ENCODE assay signal across 9 cellular contexts in the genomic region with DNA sequence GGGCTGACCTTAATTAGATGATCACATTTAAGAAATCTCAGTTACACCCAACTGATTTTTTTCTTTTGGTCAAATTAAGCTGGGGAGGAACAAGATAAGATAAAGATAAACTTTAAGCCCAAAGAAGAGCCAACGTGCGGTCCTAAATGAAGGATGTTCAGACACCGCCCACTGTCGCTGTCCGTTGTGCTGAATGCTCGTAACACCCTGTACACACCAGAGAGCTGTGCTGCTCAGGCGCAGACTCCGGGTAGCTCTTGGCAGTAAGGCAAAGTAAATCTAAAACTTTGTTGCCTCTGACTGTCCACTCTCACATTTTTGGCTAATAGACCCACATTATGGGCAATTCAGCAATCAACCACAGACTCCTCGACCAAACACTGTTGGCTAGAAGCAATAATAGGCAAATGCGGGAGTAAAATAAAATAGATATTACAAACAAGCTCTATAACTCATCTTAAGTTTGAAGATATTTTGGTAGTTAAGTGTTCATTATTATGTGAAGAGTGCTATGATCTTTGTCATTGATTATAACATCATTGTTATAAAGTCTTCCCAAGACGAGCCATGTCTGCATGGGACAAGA. TPM values are rescaled to one million over a fixed set of nuclear protein-coding genes. Genes with fewer than 3 reads are reported as not detected.
A peak's percentile ranks its signal among the peaks of the same experiment; 100 is the strongest.
DNase-seq lines count a peak whose midpoint lies in the region; ATAC-seq and TF ChIP-seq lines count a peak whose summit lies in the region.
"Had no signal": no experiment of that assay in that cellular context is flagged by ENCODE, and none has a peak within 500 bp of the region (broad histone marks: within the 10 kb centered on the region; RNA-seq: fewer than 3 reads in every experiment).

No MANE protein-coding gene starts in this region.

- H3K9ac ChIP-seq in mammary epithelial cell (ENCODE audit: insufficient read depth, low read length), result no peak overlapping the region
- no peak overlapping the region for H3K9ac ChIP-seq in neural cell (ENCODE audit: low read length)

- DNase-seq in DMS 273 (lab: John Stamatoyannopoulos, UW; ENCODE audit: unreplicated experiment) (peak; percentile 33), DMS 273 treated with DMSO at 0.1 percent for 48 hours (lab: John Stamatoyannopoulos, UW) (no peak), NCI-H2227 (lab: John Stamatoyannopoulos, UW; ENCODE audit: unreplicated experiment) (peak; percentile 22), mammary epithelial cell (peak; percentile 35), NCI-H510A treated with DMSO at 0.1 percent for 48 hours (lab: John Stamatoyannopoulos, UW) (no peak), NCI-H82 (lab: John Stamatoyannopoulos, UW) (no peak)

- WGBS in mammary epithelial cell (ENCODE audit: low coverage, missing lambda C conversion rate), result 54% methylated on average over 11 of the region's 11 CpGs

- no peak for ATAC-seq in GM19467 (IDR thresholded peaks at IDR 0.05; ENCODE audit: unreplicated experiment)

- TF ChIP-seq RAD21 in neural cell (conservative IDR thresholded peaks at IDR 0.05), result no peak

- TF ChIP-seq CTCF in mammary epithelial cell (conservative IDR thresholded peaks at IDR 0.05 in 1 of 2, IDR thresholded peaks at IDR 0.05 in 1 of 2; ENCODE audit: extremely low read depth in 1 of 2, insufficient read depth in 1 of 2, low read depth in 1 of 2, low read length in 2 of 2) (no peak), neural cell (IDR thresholded peaks at IDR 0.05; ENCODE audit: poor library complexity, severe bottlenecking) (no peak)

- no peak overlapping the region for H3K4me2 ChIP-seq in mammary epithelial cell (ENCODE audit: insufficient read depth, low read depth, low read length)
- no peak overlapping the region for H3K4me2 ChIP-seq in neural cell (ENCODE audit: low read length)

- in situ Hi-C loops in mammary epithelial cell (cut with MboI; ENCODE audit: low sequenced_read_pairs in 2 of 2), result no loop called here

- H3K27me3 ChIP-seq in mammary epithelial cell (ENCODE audit: insufficient read depth, low read length) (no peaks in the 10 kb centered on the region), neural cell (ENCODE audit: insufficient read depth, low read depth, low read length) (no peaks in the 10 kb centered on the region)

- H3K79me2 ChIP-seq in mammary epithelial cell (ENCODE audit: insufficient read depth, low read length), result no peaks in the 10 kb centered on the region
- no peaks in the 10 kb centered on the region for H3K79me2 ChIP-seq in neural cell (replicated peaks; ENCODE audit: insufficient read depth, low read length)

- H4K20me1 ChIP-seq in mammary epithelial cell (ENCODE audit: insufficient read depth, low read length) (no peaks in the 10 kb centered on the region), neural cell (ENCODE audit: insufficient read depth) (no peaks in the 10 kb centered on the region)

- H3K36me3 ChIP-seq in mammary epithelial cell (ENCODE audit: insufficient read depth, low read length) (no peaks in the 10 kb centered on the region), neural cell (ENCODE audit: insufficient read depth, low read length) (no peaks in the 10 kb centered on the region)

- no TSS peak for BruUV-seq in mammary epithelial cell (replicated peaks; lab: Mats Ljungman, UMichigan)

- H3K9me3 ChIP-seq in mammary epithelial cell (replicated peaks; ENCODE audit: insufficient read depth, low read length) (no peaks in the 10 kb centered on the region), neural cell (ENCODE audit: low read length) (no peaks in the 10 kb centered on the region)

- CTCF ChIA-PET in mammary epithelial cell (lab: Charles Lee; ENCODE audit: low non-redundant PET), result no interaction called here

- H3K4me3 ChIP-seq in mammary epithelial cell (replicated peaks in 1 of 3; ENCODE audit: insufficient read depth in 1 of 3, low read depth in 2 of 3, low read length in 3 of 3), result no peak overlapping the region
- no peak overlapping the region for H3K4me3 ChIP-seq in neural cell (ENCODE audit: low read length)

- intact Hi-C loops in mammary epithelial cell (cut with micrococcal nuclease), result no loop called here

- no peak for TF ChIP-seq EP300 in neural cell (conservative IDR thresholded peaks at IDR 0.05; ENCODE audit: poor library complexity, severe bottlenecking)

- no peak overlapping the region for H3K27ac ChIP-seq in mammary epithelial cell (ENCODE audit: insufficient read depth, low read depth, low read length)
- no peak overlapping the region for H3K27ac ChIP-seq in neural cell (ENCODE audit: low read length)
- H3K27ac ChIP-seq: 22Rv1 had no signal

- dilution Hi-C loops in mammary epithelial cell (cut with HindIII; ENCODE audit: low sequenced_read_pairs), result no loop called here

- H3K9me2 ChIP-seq in neural cell (ENCODE audit: insufficient read depth, low read length), result no peaks in the 10 kb centered on the region

- H3F3A ChIP-seq in neural cell (ENCODE audit: insufficient read depth, low read length, poor library complexity, severe bottlenecking), result no peaks in the 10 kb centered on the region

- H2AFZ ChIP-seq in mammary epithelial cell (ENCODE audit: low read depth, low read length), result no peak overlapping the region
- no peak overlapping the region for H2AFZ ChIP-seq in neural cell (ENCODE audit: low read depth, low read length)

- H3K4me1 ChIP-seq in mammary epithelial cell (ENCODE audit: insufficient read depth, low read length), result peaks cover 27% of the 10 kb centered on the region

TF ChIP-seq in neural cell, 6 proteins besides CTCF, POLR2A, EP300 and RAD21:
- TF ChIP-seq, protein P1, sequence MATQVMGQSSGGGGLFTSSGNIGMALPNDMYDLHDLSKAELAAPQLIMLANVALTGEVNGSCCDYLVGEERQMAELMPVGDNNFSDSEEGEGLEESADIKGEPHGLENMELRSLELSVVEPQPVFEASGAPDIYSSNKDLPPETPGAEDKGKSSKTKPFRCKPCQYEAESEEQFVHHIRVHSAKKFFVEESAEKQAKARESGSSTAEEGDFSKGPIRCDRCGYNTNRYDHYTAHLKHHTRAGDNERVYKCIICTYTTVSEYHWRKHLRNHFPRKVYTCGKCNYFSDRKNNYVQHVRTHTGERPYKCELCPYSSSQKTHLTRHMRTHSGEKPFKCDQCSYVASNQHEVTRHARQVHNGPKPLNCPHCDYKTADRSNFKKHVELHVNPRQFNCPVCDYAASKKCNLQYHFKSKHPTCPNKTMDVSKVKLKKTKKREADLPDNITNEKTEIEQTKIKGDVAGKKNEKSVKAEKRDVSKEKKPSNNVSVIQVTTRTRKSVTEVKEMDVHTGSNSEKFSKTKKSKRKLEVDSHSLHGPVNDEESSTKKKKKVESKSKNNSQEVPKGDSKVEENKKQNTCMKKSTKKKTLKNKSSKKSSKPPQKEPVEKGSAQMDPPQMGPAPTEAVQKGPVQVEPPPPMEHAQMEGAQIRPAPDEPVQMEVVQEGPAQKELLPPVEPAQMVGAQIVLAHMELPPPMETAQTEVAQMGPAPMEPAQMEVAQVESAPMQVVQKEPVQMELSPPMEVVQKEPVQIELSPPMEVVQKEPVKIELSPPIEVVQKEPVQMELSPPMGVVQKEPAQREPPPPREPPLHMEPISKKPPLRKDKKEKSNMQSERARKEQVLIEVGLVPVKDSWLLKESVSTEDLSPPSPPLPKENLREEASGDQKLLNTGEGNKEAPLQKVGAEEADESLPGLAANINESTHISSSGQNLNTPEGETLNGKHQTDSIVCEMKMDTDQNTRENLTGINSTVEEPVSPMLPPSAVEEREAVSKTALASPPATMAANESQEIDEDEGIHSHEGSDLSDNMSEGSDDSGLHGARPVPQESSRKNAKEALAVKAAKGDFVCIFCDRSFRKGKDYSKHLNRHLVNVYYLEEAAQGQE (IDR thresholded peaks at IDR 0.05; ENCODE audit: borderline replicate concordance), result peak; percentile 54
- TF ChIP-seq SMC3 (conservative IDR thresholded peaks at IDR 0.05; ENCODE audit: poor library complexity), result no peak

RNA-seq across cellular contexts. Expression of gene PLPP4, which starts 57.1 kb away (rescaled TPM):
- 10 to 100 TPM in 1 of 2 donors, under 1 TPM in 1; 0.35 to 10.3 TPM for total RNA-seq in mammary epithelial cell
- polyA plus RNA-seq in mammary epithelial cell (0.39 TPM), neural cell (4.4 and 8.3 TPM in 2 replicates)
- polyA minus RNA-seq in mammary epithelial cell (not detected), neural cell (4.3 and 6.1 TPM in 2 replicates)

Comparison
In these comparisons a context has a peak if more than half of its experiments do, and no peak if none do; other contexts are left out.
1. DNase-seq: peak in DMS 273 (single experiment), NCI-H2227 (single experiment) and mammary epithelial cell (single experiment); none in DMS 273 treated with DMSO at 0.1 percent for 48 hours (single experiment), NCI-H510A treated with DMSO at 0.1 percent for 48 hours (single experiment) and NCI-H82 (single experiment).